Comparison of ENCODE assay signal across 24 cellular contexts in the genomic region with DNA sequence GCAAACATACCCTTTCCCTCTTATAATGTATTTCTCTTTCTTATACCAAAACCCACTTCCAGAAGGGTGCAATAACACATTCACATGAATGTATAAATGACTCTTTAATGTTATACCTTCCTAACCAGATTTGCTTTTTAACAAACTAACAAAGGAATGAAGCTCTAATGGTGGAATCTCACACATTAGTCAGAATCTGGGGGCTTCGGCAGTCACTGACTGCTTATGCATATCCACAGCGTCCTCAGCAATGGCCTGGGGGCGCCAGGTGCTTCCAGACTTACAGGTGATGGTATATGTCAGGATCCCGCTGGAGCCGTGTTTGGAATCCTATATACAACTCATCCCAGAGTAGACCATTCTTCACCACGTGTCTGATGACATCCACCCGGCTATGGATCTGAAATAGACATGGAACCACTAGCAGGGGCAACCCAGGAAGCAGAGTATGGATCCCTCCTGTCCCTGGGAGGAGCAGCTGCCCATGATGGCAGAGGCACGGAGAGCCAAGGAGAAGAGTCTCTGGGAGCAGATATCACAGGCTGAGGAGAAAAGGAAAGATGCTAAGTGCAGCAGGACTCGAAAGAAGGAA.
DNase-seq lines count a peak whose midpoint lies in the region; ATAC-seq, FAIRE-seq and TF ChIP-seq lines count a peak whose summit lies in the region.
"Had no signal": no experiment of that assay in that cellular context is flagged by ENCODE, and none has a peak within 500 bp of the region (broad histone marks: within the 10 kb centered on the region; RNA-seq: fewer than 3 reads in every experiment).

No MANE protein-coding gene starts in this region.

- no peak for DNase-seq in activated naive CD8-positive, alpha-beta T cell treated with anti-CD3 and anti-CD28 coated beads, Interleukin-2, amount 10 ng/mL, durations not matched to agents 7 days and 5 days
- DNase-seq in activated naive CD8-positive, alpha-beta T cell treated with anti-CD3 and anti-CD28 coated beads for 36 hours, result no peak
- DNase-seq in DND-41, result no peak
- DNase-seq in endothelial cell of umbilical vein (ENCODE audit: low read depth, low spot score), result no peak
- DNase-seq in NCI-H2081 (lab: John Stamatoyannopoulos, UW), result no peak
- DNase-seq in NOMO-1 (lab: John Stamatoyannopoulos, UW; ENCODE audit: unreplicated experiment in 2 of 2), result no peak
- DNase-seq in activated CD8-positive, alpha-beta memory T cell treated with anti-CD3 and anti-CD28 coated beads for 24 hours, result no peak
- DNase-seq: activated CD4-positive, alpha-beta T cell treated with anti-CD3 and anti-CD28 coated beads, Interleukin-2, amount 10 ng/mL, durations not matched to agents 24 days and 14 days; activated CD8-positive, alpha-beta memory T cell treated with anti-CD3 and anti-CD28 coated beads, Interleukin-2, amount 50 U/mL, for 4 hours; C1 segment of cervical spinal cord; EL; foreskin keratinocyte; HCEC 1CT; NCI-H1092; NCI-H187 treated with DMSO at 0.1 percent for 48 hours; stimulated activated CD4-positive, alpha-beta T cell treated with anti-CD3 and anti-CD28 coated beads, Interleukin-1b, Interleukin-23, amount 100 ng/mL, for 48 hours; substantia nigra had no signal

- H3K4me1 ChIP-seq in DND-41 (ENCODE audit: insufficient read depth, low read length), result peaks cover 20% of the 10 kb centered on the region
- peaks cover 46% of the 10 kb centered on the region for H3K4me1 ChIP-seq in endothelial cell of umbilical vein (ENCODE audit: control insufficient read depth, extremely low read depth, insufficient read depth, low read length)
- H3K4me1 ChIP-seq in parathyroid adenoma, result no peaks in the 10 kb centered on the region
- H3K4me1 ChIP-seq: neural progenitor cell had no signal

- H3K4me1 Mint-ChIP-seq in activated naive CD8-positive, alpha-beta T cell treated with anti-CD3 and anti-CD28 coated beads, Interleukin-2, amount 10 ng/mL, durations not matched to agents 7 days and 5 days, result peaks cover 12% of the 10 kb centered on the region
- peaks cover 11% of the 10 kb centered on the region for H3K4me1 Mint-ChIP-seq in activated naive CD8-positive, alpha-beta T cell treated with anti-CD3 and anti-CD28 coated beads for 36 hours
- H3K4me1 Mint-ChIP-seq: brain, neural progenitor cell had no signal

- no peak for TF ChIP-seq POLR2A in endothelial cell of umbilical vein (IDR thresholded peaks at IDR 0.05; ENCODE audit: low read depth, low read length)

- BruUV-seq in endothelial cell of umbilical vein (replicated peaks; lab: Mats Ljungman, UMichigan), result no TSS peak

- peaks cover 37% of the 10 kb centered on the region for H3K36me3 Mint-ChIP-seq in activated naive CD8-positive, alpha-beta T cell treated with anti-CD3 and anti-CD28 coated beads, Interleukin-2, amount 10 ng/mL, durations not matched to agents 7 days and 5 days
- H3K36me3 Mint-ChIP-seq in activated naive CD8-positive, alpha-beta T cell treated with anti-CD3 and anti-CD28 coated beads for 36 hours, result peaks cover 22% of the 10 kb centered on the region
- H3K36me3 Mint-ChIP-seq: brain, neural progenitor cell had no signal

- H3K27me3 ChIP-seq in DND-41 (ENCODE audit: insufficient read depth, low read length, poor library complexity), result no peaks in the 10 kb centered on the region
- no peaks in the 10 kb centered on the region for H3K27me3 ChIP-seq in endothelial cell of umbilical vein (ENCODE audit: control insufficient read depth in 2 of 2, insufficient read depth in 2 of 2, low read length in 2 of 2)
- no peaks in the 10 kb centered on the region for H3K27me3 ChIP-seq in parathyroid adenoma (ENCODE audit: control insufficient read depth, insufficient read depth, low read length)
- H3K27me3 ChIP-seq: foreskin keratinocyte, hepatocyte, neural progenitor cell had no signal

- H3K9me3 ChIP-seq in DND-41 (ENCODE audit: insufficient read depth, low read length, severe bottlenecking) (no peaks in the 10 kb centered on the region), endothelial cell of umbilical vein (replicated peaks; ENCODE audit: control insufficient read depth, insufficient read depth, low read length) (no peaks in the 10 kb centered on the region), parathyroid adenoma (ENCODE audit: control insufficient read depth, low read length) (no peaks in the 10 kb centered on the region)

- no peaks in the 10 kb centered on the region for H3K9me3 Mint-ChIP-seq in activated naive CD8-positive, alpha-beta T cell treated with anti-CD3 and anti-CD28 coated beads, Interleukin-2, amount 10 ng/mL, durations not matched to agents 7 days and 5 days
- H3K9me3 Mint-ChIP-seq in activated naive CD8-positive, alpha-beta T cell treated with anti-CD3 and anti-CD28 coated beads for 36 hours, result no peaks in the 10 kb centered on the region
- H3K9me3 Mint-ChIP-seq: activated CD4-positive, alpha-beta T cell treated with anti-CD3 and anti-CD28 coated beads, Interleukin-2, amount 10 ng/mL, durations not matched to agents 24 days and 14 days; activated T-helper 2 cell treated with anti-CD3 and anti-CD28 coated beads, Interferon-gamma antibody, Interleukin-2, Interleukin-4, amounts not matched to agents 10 μg/mL and 5 μg/mL and 100 μg/mL, durations not matched to agents 14 hours and 24 hours and 36 hours; brain; neural progenitor cell had no signal

- no peak overlapping the region for H3K4me3 ChIP-seq in DND-41 (ENCODE audit: low read depth in 1 of 2, low read length in 2 of 2)
- no peak overlapping the region for H3K4me3 ChIP-seq in endothelial cell of umbilical vein (replicated peaks in 1 of 3; ENCODE audit: insufficient read depth in 1 of 3, low read depth in 1 of 3, low read length in 3 of 3)
- H3K4me3 ChIP-seq in parathyroid adenoma (ENCODE audit: low read depth, low read length), result no peak overlapping the region
- H3K4me3 ChIP-seq: hepatocyte, neural progenitor cell had no signal

- FAIRE-seq in endothelial cell of umbilical vein (lab: Jason Lieb, UNC), result no peak

- H3K9me1 ChIP-seq in endothelial cell of umbilical vein (replicated peaks; ENCODE audit: control insufficient read depth, extremely low read depth, insufficient read depth, low read length), result no peaks in the 10 kb centered on the region

- H3K27me3 Mint-ChIP-seq in activated naive CD8-positive, alpha-beta T cell treated with anti-CD3 and anti-CD28 coated beads, Interleukin-2, amount 10 ng/mL, durations not matched to agents 7 days and 5 days, result no peaks in the 10 kb centered on the region
- no peaks in the 10 kb centered on the region for H3K27me3 Mint-ChIP-seq in activated naive CD8-positive, alpha-beta T cell treated with anti-CD3 and anti-CD28 coated beads for 36 hours
- H3K27me3 Mint-ChIP-seq: activated CD4-positive, alpha-beta T cell treated with anti-CD3 and anti-CD28 coated beads, Interleukin-2, amount 10 ng/mL, durations not matched to agents 24 days and 14 days had no signal

- H3K79me2 ChIP-seq in DND-41 (ENCODE audit: insufficient read depth, low read length) (no peaks in the 10 kb centered on the region), endothelial cell of umbilical vein (ENCODE audit: control insufficient read depth, insufficient read depth, low read length) (no peaks in the 10 kb centered on the region), parathyroid adenoma (no peaks in the 10 kb centered on the region)
- H3K79me2 ChIP-seq: hepatocyte had no signal

- CTCF ChIA-PET in endothelial cell of umbilical vein (lab: Charles Lee), result interaction anchor here (0.8 to 1.9 kb wide), 9 partner anchors 8 to 505 kb away, joined by 3 to 10 read pairs (median 6); no protein-coding TSS in a partner anchor

- H3K9ac ChIP-seq in DND-41 (ENCODE audit: low read depth, low read length) (no peak overlapping the region), endothelial cell of umbilical vein (replicated peaks; ENCODE audit: extremely low read depth, insufficient read depth, low read length) (peak overlapping the region; percentile 27), parathyroid adenoma (no peak overlapping the region)
- H3K9ac ChIP-seq: neural progenitor cell had no signal

- peaks cover 92% of the 10 kb centered on the region for H3K36me3 ChIP-seq in DND-41 (ENCODE audit: insufficient read depth, low read length)
- no peaks in the 10 kb centered on the region for H3K36me3 ChIP-seq in endothelial cell of umbilical vein (ENCODE audit: control insufficient read depth in 2 of 2, extremely low read depth in 1 of 2, insufficient read depth in 2 of 2, low read length in 2 of 2)
- no peaks in the 10 kb centered on the region for H3K36me3 ChIP-seq in parathyroid adenoma (ENCODE audit: control insufficient read depth, insufficient read depth, low read length)
- H3K36me3 ChIP-seq: neural progenitor cell had no signal

- dilution Hi-C loops in endothelial cell of umbilical vein (cut with MboI; ENCODE audit: extremely low pct_ligation_motif_present, low sequenced_read_pairs), result no loop called here

- ATAC-seq in activated naive CD8-positive, alpha-beta T cell treated with anti-CD3 and anti-CD28 coated beads, Interleukin-2, amount 10 ng/mL, durations not matched to agents 7 days and 5 days (ENCODE audit: low read depth), result no peak
- ATAC-seq in DND-41 (ENCODE audit: insufficient read depth, low read depth), result no peak
- ATAC-seq: foreskin keratinocyte had no signal

- intact Hi-C loops in endothelial cell of umbilical vein (cut with micrococcal nuclease), result loop anchor here (5.0 kb wide), 1 partner anchor 309 kb away; no protein-coding TSS in a partner anchor

- POLR2A ChIA-PET in activated naive CD8-positive, alpha-beta T cell treated with anti-CD3 and anti-CD28 coated beads, Interleukin-2, amount 10 ng/mL, durations not matched to agents 7 days and 5 days (lab: Charles Lee), result interaction anchor here (1.1 to 2.0 kb wide), 2 partner anchors 52 to 369 kb away, joined by 3 to 9 read pairs; no protein-coding TSS in a partner anchor
- POLR2A ChIA-PET in endothelial cell of umbilical vein (lab: Charles Lee), result interaction anchor here (1.2 kb wide), 2 partner anchors 8 to 88 kb away, joined by 3 to 5 read pairs; no protein-coding TSS in a partner anchor

- TF ChIP-seq CTCF in DND-41 (IDR thresholded peaks at IDR 0.05; ENCODE audit: borderline replicate concordance, extremely low read depth, low read length, poor library complexity, severe bottlenecking) (no peak), endothelial cell of umbilical vein (IDR thresholded peaks at IDR 0.05; ENCODE audit: extremely low read depth in 1 of 2, insufficient read depth in 1 of 2, low read depth in 1 of 2, low read length in 2 of 2) (no peak), parathyroid adenoma (IDR thresholded peaks at IDR 0.05) (no peak)

- H4K20me1 ChIP-seq in DND-41 (ENCODE audit: insufficient read depth, low read length) (no peaks in the 10 kb centered on the region), endothelial cell of umbilical vein (replicated peaks; ENCODE audit: control insufficient read depth, extremely low read depth, insufficient read depth, low read length) (no peaks in the 10 kb centered on the region)

- H2AFZ ChIP-seq in DND-41 (ENCODE audit: low read depth, low read length) (no peak overlapping the region), endothelial cell of umbilical vein (ENCODE audit: low read depth, low read length) (no peak overlapping the region), parathyroid adenoma (no peak overlapping the region)
- H2AFZ ChIP-seq: hepatocyte, neural progenitor cell had no signal

- peak overlapping the region; percentile 23 for H3K27ac ChIP-seq in DND-41 (ENCODE audit: low read length)
- H3K27ac ChIP-seq in endothelial cell of umbilical vein (ENCODE audit: insufficient read depth, low read depth, low read length), result peak overlapping the region; percentile 68
- peak overlapping the region; percentile 20 for H3K27ac ChIP-seq in parathyroid adenoma
- H3K27ac ChIP-seq: foreskin keratinocyte, hepatocyte, HL-60, neural progenitor cell, VCaP had no signal

- H3K4me3 Mint-ChIP-seq in activated naive CD8-positive, alpha-beta T cell treated with anti-CD3 and anti-CD28 coated beads, Interleukin-2, amount 10 ng/mL, durations not matched to agents 7 days and 5 days, result peak overlapping the region; percentile 53
- H3K4me3 Mint-ChIP-seq in activated naive CD8-positive, alpha-beta T cell treated with anti-CD3 and anti-CD28 coated beads for 36 hours, result no peak overlapping the region
- H3K4me3 Mint-ChIP-seq: brain, neural progenitor cell had no signal

- H3K4me2 ChIP-seq in DND-41 (ENCODE audit: insufficient read depth, low read length) (no peak overlapping the region), endothelial cell of umbilical vein (ENCODE audit: insufficient read depth, low read length) (peak overlapping the region; percentile 9), parathyroid adenoma (ENCODE audit: low read length) (no peak overlapping the region)
- H3K4me2 ChIP-seq: hepatocyte, neural progenitor cell had no signal

- no peak overlapping the region for H3K27ac Mint-ChIP-seq in activated naive CD8-positive, alpha-beta T cell treated with anti-CD3 and anti-CD28 coated beads, Interleukin-2, amount 10 ng/mL, durations not matched to agents 7 days and 5 days
- H3K27ac Mint-ChIP-seq in activated naive CD8-positive, alpha-beta T cell treated with anti-CD3 and anti-CD28 coated beads for 36 hours, result no peak overlapping the region
- H3K27ac Mint-ChIP-seq: brain, neural progenitor cell had no signal
